Comparison of ENCODE assay signal across 6 cellular contexts in the genomic region with DNA sequence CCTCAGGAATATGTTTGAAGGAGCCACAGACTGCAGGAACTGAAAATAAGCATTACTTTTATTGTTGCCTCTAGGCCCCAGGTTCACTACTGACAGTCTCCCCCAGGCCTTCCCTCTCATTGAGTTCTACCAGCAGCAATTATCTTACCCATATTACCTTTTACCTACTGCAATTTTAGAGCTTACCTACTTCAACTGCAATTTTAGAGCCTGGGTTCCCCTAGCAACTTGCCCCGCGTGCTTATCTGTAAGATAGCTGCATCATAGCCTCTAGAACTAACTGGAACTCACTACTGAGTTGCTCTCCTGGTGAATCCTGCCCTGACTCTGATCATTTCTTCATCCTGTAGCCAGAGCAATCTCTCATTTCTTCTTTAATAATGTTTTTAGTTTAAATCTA.
"Had no signal": no experiment of that assay in that cellular context is flagged by ENCODE, and none has a peak within 500 bp of the region (broad histone marks: within the 10 kb centered on the region; RNA-seq: fewer than 3 reads in every experiment).

No MANE protein-coding gene starts in this region.

- H3K27ac ChIP-seq: HL-60 had no signal

- ATAC-seq: HepG2, K562 had no signal

- H3K4me3 ChIP-seq: K562 had no signal

- DNase-seq: IMR-90, KBM-7, KG1 had no signal
